Comparison of ENCODE assay signal across 27 cellular contexts in the genomic region with DNA sequence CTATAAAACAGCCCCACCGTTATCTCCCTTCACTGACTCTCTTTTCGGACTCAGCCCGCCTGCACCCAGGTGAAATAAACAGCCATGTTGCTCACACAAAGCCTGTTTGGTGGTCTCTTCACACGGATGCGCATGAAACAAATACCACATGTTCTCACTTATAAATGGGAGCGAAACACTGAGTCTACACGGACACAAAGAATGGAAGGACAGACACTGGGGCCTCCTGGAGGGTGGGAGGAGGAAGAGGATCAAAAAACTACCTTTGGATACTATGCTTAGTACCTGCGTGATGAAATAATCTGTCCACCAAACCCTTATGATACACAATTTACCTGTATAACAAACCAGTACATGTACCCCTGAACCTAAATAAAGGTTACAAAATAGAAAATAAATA.
"Had no signal": no experiment of that assay in that cellular context is flagged by ENCODE, and none has a peak within 500 bp of the region (broad histone marks: within the 10 kb centered on the region; RNA-seq: fewer than 3 reads in every experiment).

No MANE protein-coding gene starts in this region.

- H3K9ac ChIP-seq: neural progenitor cell had no signal

- H3K9me3 Mint-ChIP-seq: natural killer cell treated with Interleukin-12 subunit alpha and Interleukin-12 subunit beta and Interleukin-15 and Interleukin-18, amount 100 ng/mL, for 72 hours had no signal

- H3K36me3 Mint-ChIP-seq: neural progenitor cell had no signal

- H3K79me2 ChIP-seq: hepatocyte had no signal

- H2AFZ ChIP-seq: hepatocyte, neural progenitor cell had no signal

- H3K4me3 Mint-ChIP-seq: memory B cell; natural killer cell treated with Interleukin-12 subunit alpha and Interleukin-12 subunit beta and Interleukin-15 and Interleukin-18, amount 100 ng/mL, for 72 hours; neural progenitor cell; stimulated activated memory B cell treated with anti-CD40 and anti-IgM and Interleukin-4, amounts not matched to agents 10 μg/mL and 1 μg/mL and 100 μg/mL, for 72 hours; stimulated activated naive CD8-positive, alpha-beta T cell treated with anti-CD3 and anti-CD28 coated beads, Interleukin-15, Interleukin-2, amounts not matched to agents 100 ng/mL and 50 ng/mL, for 24 hours had no signal

- H3K9me3 ChIP-seq: colonic mucosa, left ventricle myocardium inferior, lower lobe of right lung, pancreas, right lobe of liver, spleen, tibial artery, upper lobe of left lung, uterus had no signal

- DNase-seq: colonic mucosa; dermis blood vessel endothelial cell; erythroblast; foreskin melanocyte; head of caudate nucleus; kidney; left cardiac atrium; left ventricle myocardium inferior; lower lobe of right lung; midbrain; nucleus accumbens; pancreas; right lobe of liver; spleen; stimulated activated CD4-positive, alpha-beta T cell treated with anti-CD3 and anti-CD28 coated beads, Interleukin-15, amount 100 ng/mL, for 24 hours; stimulated activated CD4-positive, alpha-beta T cell treated with anti-CD3 and anti-CD28 coated beads, Interleukin-1b, Interleukin-23, amount 100 ng/mL, for 48 hours; stimulated activated CD4-positive, alpha-beta T cell treated with anti-CD3 and anti-CD28 coated beads, Interleukin-4, amount 100 ng/mL, for 24 hours; tibial artery; upper lobe of left lung; uterus had no signal

- H3K27ac ChIP-seq: colonic mucosa, hepatocyte, left ventricle myocardium inferior, lower lobe of right lung, neural progenitor cell, pancreas, right lobe of liver, spleen, tibial artery, upper lobe of left lung, uterus had no signal

- H3K36me3 ChIP-seq: colonic mucosa, left ventricle myocardium inferior, lower lobe of right lung, neural progenitor cell, pancreas, right lobe of liver, spleen, tibial artery, upper lobe of left lung, uterus had no signal

- H3K4me1 Mint-ChIP-seq: neural progenitor cell had no signal

- H3K4me1 ChIP-seq: colonic mucosa, left ventricle myocardium inferior, lower lobe of right lung, pancreas, right lobe of liver, tibial artery, upper lobe of left lung, uterus had no signal

- ATAC-seq: left cardiac atrium; lower lobe of right lung; natural killer cell treated with Interleukin-12 subunit alpha and Interleukin-12 subunit beta and Interleukin-15 and Interleukin-18, amount 100 ng/mL, for 72 hours; pancreas; right lobe of liver; stimulated activated memory B cell treated with anti-CD40 and anti-IgM and Interleukin-4, amounts not matched to agents 10 μg/mL and 1 μg/mL and 100 μg/mL, for 72 hours had no signal

- H3K27ac Mint-ChIP-seq: memory B cell; neural progenitor cell; progenitor cell of endocrine pancreas; stimulated activated memory B cell treated with anti-CD40 and anti-IgM and Interleukin-4, amounts not matched to agents 10 μg/mL and 1 μg/mL and 100 μg/mL, for 72 hours had no signal

- H3K4me3 ChIP-seq: colonic mucosa, hepatocyte, left ventricle myocardium inferior, lower lobe of right lung, neural progenitor cell, pancreas, right lobe of liver, spleen, tibial artery, upper lobe of left lung, uterus had no signal

- H3K4me2 ChIP-seq: hepatocyte, neural progenitor cell had no signal

- H3K27me3 ChIP-seq: colonic mucosa, hepatocyte, neural progenitor cell, pancreas, right lobe of liver, spleen, tibial artery, upper lobe of left lung, uterus had no signal
